Comparison of ENCODE assay signal across 8 cellular contexts in the genomic region with DNA sequence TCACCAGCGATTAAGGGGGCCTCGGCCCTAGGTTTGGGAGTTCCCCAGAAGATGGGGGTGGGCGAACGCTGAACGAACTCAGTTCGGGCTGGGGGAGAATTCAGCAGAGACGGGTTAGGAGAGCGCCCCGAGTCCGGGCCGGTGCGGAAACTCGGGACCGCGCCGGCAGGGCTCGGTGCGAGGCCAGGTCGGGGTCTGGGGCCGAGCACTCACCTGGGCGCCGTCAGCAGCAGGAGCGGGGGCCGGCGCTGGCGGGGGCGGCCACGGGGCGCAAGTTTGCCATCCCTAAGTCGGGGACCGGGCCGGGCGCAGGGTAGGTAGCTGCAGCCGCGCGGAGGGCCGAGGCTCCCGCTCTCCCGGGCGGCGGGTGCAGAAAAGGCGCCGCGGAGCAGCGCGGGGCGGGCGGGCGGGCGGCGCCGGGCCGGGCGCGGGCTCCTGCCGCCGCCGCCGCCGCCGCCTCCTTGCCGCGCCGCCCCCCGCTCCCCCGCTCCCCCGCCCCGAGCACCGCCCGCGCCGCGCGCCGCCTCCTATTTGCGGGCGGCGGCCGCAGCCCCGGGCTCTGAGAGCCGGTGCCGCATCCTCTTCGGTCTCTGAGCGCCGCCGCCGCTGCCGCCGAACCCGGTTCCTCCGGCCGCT. TPM values are rescaled to one million over a fixed set of nuclear protein-coding genes. Genes with fewer than 3 reads are reported as not detected.
A peak's percentile ranks its signal among the peaks of the same experiment; 100 is the strongest.
DNase-seq lines count a peak whose midpoint lies in the region; ATAC-seq and TF ChIP-seq lines count a peak whose summit lies in the region.

No MANE protein-coding gene starts in this region.

- H3K27me3 Mint-ChIP-seq in natural killer cell (ENCODE audit: low read depth in 2 of 2) = peaks cover 0 to 8% of the 10 kb centered on the region in 2 donors

- no peak overlapping the region for H3K9ac ChIP-seq in HUES6 (ENCODE audit: low read length)

- 0 to 1% methylated on average over 7 to 46 of the region's 92 CpGs for WGBS in body of pancreas, 2 donors

- TF ChIP-seq CTCF in AG10803 (conservative IDR thresholded peaks at IDR 0.05; ENCODE audit: low read length) = no peak
- no peak for TF ChIP-seq CTCF in body of pancreas (IDR thresholded peaks at IDR 0.05)
- TF ChIP-seq CTCF in natural killer cell (IDR thresholded peaks at IDR 0.05) = no peak
- TF ChIP-seq CTCF in omental fat pad (IDR thresholded peaks at IDR 0.05) = no peak

- peaks cover 14 to 47% of the 10 kb centered on the region in 2 donors for H3K4me1 Mint-ChIP-seq in natural killer cell

- H3K27ac ChIP-seq in HUES6 (ENCODE audit: low read depth, low read length) (no peak overlapping the region), body of pancreas (no peak overlapping the region)

- H3K9me3 ChIP-seq in HUES6 (ENCODE audit: control insufficient read depth, insufficient read depth, low read depth, low read length) (no peaks in the 10 kb centered on the region), body of pancreas (no peaks in the 10 kb centered on the region)

- H3K9me3 Mint-ChIP-seq in natural killer cell = no peaks in the 10 kb centered on the region

- H3K4me1 ChIP-seq in HUES6 (ENCODE audit: control insufficient read depth, insufficient read depth, low read length) = peaks cover 54% of the 10 kb centered on the region
- peaks cover 32% of the 10 kb centered on the region for H3K4me1 ChIP-seq in body of pancreas

- H3K27me3 ChIP-seq in HUES6 (ENCODE audit: control insufficient read depth, insufficient read depth, low read length) (peaks cover 35% of the 10 kb centered on the region), body of pancreas (no peaks in the 10 kb centered on the region)

- H3K36me3 Mint-ChIP-seq in natural killer cell = no peaks in the 10 kb centered on the region

- H3K27ac Mint-ChIP-seq in natural killer cell = peak overlapping the region in 1 of 2 donors; percentile 84

- intact Hi-C loops in body of pancreas (cut with DNase I) (no loop called here), natural killer cell (cut with micrococcal nuclease) (loop anchor here (5.0 kb wide), 1 partner anchor 199 kb away; no protein-coding TSS in a partner anchor)

- H3K4me3 ChIP-seq in AG10803 (ENCODE audit: low read length) (peak overlapping the region; percentile 60), HUES6 (ENCODE audit: low read depth, low read length) (peak overlapping the region; percentile 66), body of pancreas (no peak overlapping the region)

- DNase-seq in AG10803 (ENCODE audit: low read depth) (no peak), body of pancreas (no peak), natural killer cell (no peak), omental fat pad (ENCODE audit: low spot score) (no peak), OCI-M1 (lab: John Stamatoyannopoulos, UW) (no peak)

- H3K36me3 ChIP-seq in HUES6 (ENCODE audit: control insufficient read depth, insufficient read depth, low read length) (no peaks in the 10 kb centered on the region), body of pancreas (replicated peaks in 1 of 2; ENCODE audit: insufficient read depth in 1 of 2, low read depth in 2 of 2) (no peaks in the 10 kb centered on the region)

- TF ChIP-seq POLR2A in body of pancreas (IDR thresholded peaks at IDR 0.05) = no peak

- H3K4me3 Mint-ChIP-seq in natural killer cell = peak overlapping the region; percentile 90

- peak; percentile 23 for ATAC-seq in body of pancreas
- peak in 2 of 3 donors; percentile 1 to 3 for ATAC-seq in natural killer cell
- no peak for ATAC-seq in omental fat pad (ENCODE audit: low FRiP score)
- ATAC-seq in GM21526 (IDR thresholded peaks at IDR 0.05; ENCODE audit: low FRiP score, unreplicated experiment) = no peak
- ATAC-seq in GM21367 (IDR thresholded peaks at IDR 0.05; ENCODE audit: unreplicated experiment) = no peak

RNA-seq across cellular contexts. Expression of a gene that starts 0.4 kb away (rescaled TPM):
- total RNA-seq in body of pancreas (1 to 10 TPM in 1 of 2 donors, under 1 TPM in 1; 0.26 to 3.0 TPM), natural killer cell (10 to 100 TPM in 2 of 3 donors, 1 to 10 TPM in 1; 7.6 to 19.9 (median 12.8) TPM), omental fat pad (1 to 10 TPM in 3 of 4 donors, under 1 TPM in 1; 0.79 to 7.5 (median 3.3) TPM)

RNA-seq across cellular contexts. Expression of a gene that starts 52.0 kb away (rescaled TPM):
- under 1 TPM in 1 of 2 donors, not detected in 1; 0.26 TPM for total RNA-seq in body of pancreas
- total RNA-seq in natural killer cell = under 1 TPM in 2 of 3 donors, not detected in 1; 0.54 to 0.68 TPM
- 10 to 100 TPM in 2 of 4 donors, under 1 TPM in 1, not detected in 1; 0.63 to 23.9 (median 23.2) TPM for total RNA-seq in omental fat pad

RNA-seq across cellular contexts. Expression of a gene that starts 60.0 kb away (rescaled TPM):
- total RNA-seq in body of pancreas = 10 to 100 TPM; 10.1 to 15.8 TPM
- under 1 TPM in 1 of 3 donors, not detected in 2; 0.14 TPM for total RNA-seq in natural killer cell
- total RNA-seq in omental fat pad = 10 to 100 TPM; 17.4 to 69.2 (median 21.7) TPM

Comparison
In these comparisons a context has a peak if more than half of its experiments do, and no peak if none do; other contexts are left out.
1. H3K4me3 ChIP-seq: peak in AG10803 (single experiment) and HUES6 (single experiment); none in body of pancreas (0 of 2).
2. ATAC-seq: peak in body of pancreas (single experiment) and natural killer cell (2 of 3); none in omental fat pad (single experiment), GM21526 (single experiment) and GM21367 (single experiment).
3. RNA of a gene that starts 60.0 kb away (total RNA-seq): 17.4 to 69.2 TPM in omental fat pad and 10.1 to 15.8 TPM in body of pancreas; 0.14 TPM in natural killer cell; every median in the first group is over 4 times any median in the second.